In the genomic region with DNA sequence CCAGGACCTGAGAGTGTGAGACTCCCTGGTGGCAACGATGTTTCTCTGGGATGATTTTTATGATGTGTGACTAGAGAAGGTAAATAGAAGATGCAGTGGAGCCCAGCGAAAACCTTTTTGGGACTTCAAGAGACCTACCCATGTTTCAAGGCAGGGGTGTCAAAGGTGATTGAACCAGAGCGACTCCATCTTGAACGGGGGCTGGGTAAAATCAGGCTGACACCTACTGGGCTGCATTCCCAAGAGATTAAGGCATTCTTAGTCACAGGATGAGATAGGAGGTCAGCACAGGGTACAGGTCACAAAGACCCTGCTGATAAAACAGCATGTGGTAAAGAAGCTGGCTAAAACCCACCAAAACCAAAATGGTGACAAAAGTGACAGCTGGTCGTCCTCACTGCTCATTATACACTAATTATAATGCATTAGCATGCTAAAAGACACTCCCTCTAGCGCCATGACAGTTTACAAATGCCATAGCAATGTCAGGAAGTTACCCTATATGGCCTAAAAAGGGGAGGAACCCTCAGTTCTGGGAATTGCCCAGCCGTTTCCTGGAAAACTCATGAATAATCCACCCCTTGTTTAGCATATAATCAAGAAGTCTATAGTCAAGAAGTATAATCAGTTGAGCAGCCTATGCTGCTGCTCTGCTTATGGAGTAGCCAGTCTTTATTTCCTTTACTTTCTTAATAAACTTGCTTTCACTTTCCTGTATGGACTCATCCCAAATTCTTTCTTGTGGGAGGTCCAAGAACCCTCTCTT, we compare ENCODE assay signal across 23 cellular contexts.
DNase-seq lines count a peak whose midpoint lies in the region; ATAC-seq and TF ChIP-seq lines count a peak whose summit lies in the region.
"Had no signal": no experiment of that assay in that cellular context is flagged by ENCODE, and none has a peak within 500 bp of the region (broad histone marks: within the 10 kb centered on the region; RNA-seq: fewer than 3 reads in every experiment).

No MANE protein-coding gene starts in this region.

- H3K27ac Mint-ChIP-seq in nephron progenitor cell: peak overlapping the region; percentile 45
- no peak overlapping the region for H3K27ac Mint-ChIP-seq in Calu3 (ENCODE audit: unreplicated experiment)
- no peak overlapping the region for H3K27ac Mint-ChIP-seq in activated CD4-positive, alpha-beta memory T cell treated with anti-CD3 and anti-CD28 coated beads, Interleukin-2, amount 10 ng/mL, durations not matched to agents 7 days and 5 days
- H3K27ac Mint-ChIP-seq in activated naive CD4-positive, alpha-beta T cell treated with anti-CD3 and anti-CD28 coated beads for 36 hours: no peak overlapping the region
- H3K27ac Mint-ChIP-seq: T-helper 1 cell treated with Interleukin-12 subunit alpha and Interleukin-12 subunit beta and Interleukin-4 antibody, amounts not matched to agents 30 μg/mL and 1 μg/mL, for 36 hours had no signal

- intact Hi-C loops in A673 (cut with micrococcal nuclease; ENCODE audit: unreplicated experiment) (no loop called here), dorsolateral prefrontal cortex (cut with DNase I) (loop anchor here in 1 of 2 donors (10.0 kb wide), 1 partner anchor 356 kb away; no protein-coding TSS in a partner anchor), Calu3 (cut with micrococcal nuclease; ENCODE audit: unreplicated experiment) (no loop called here)
- intact Hi-C loops in activated naive CD4-positive, alpha-beta T cell treated with anti-CD3 and anti-CD28 coated beads for 36 hours (cut with micrococcal nuclease): no loop called here

- no peak for ATAC-seq in GM19452 (IDR thresholded peaks at IDR 0.05; ENCODE audit: unreplicated experiment)
- ATAC-seq: activated T-cell treated with anti-CD3 and anti-CD28 coated beads, Interleukin-2, amount 50 U/mL, for 4 hours had no signal

- H3K9me3 Mint-ChIP-seq in nephron progenitor cell (no peaks in the 10 kb centered on the region), Calu3 (ENCODE audit: low read depth, unreplicated experiment) (peaks cover 6% of the 10 kb centered on the region)
- no peaks in the 10 kb centered on the region for H3K9me3 Mint-ChIP-seq in activated CD4-positive, alpha-beta memory T cell treated with anti-CD3 and anti-CD28 coated beads, Interleukin-2, amount 10 ng/mL, durations not matched to agents 7 days and 5 days
- H3K9me3 Mint-ChIP-seq in activated naive CD4-positive, alpha-beta T cell treated with anti-CD3 and anti-CD28 coated beads for 36 hours: no peaks in the 10 kb centered on the region
- H3K9me3 Mint-ChIP-seq: T-helper 1 cell treated with Interleukin-12 subunit alpha and Interleukin-12 subunit beta and Interleukin-4 antibody, amounts not matched to agents 30 μg/mL and 1 μg/mL, for 36 hours had no signal

- peaks cover 31% of the 10 kb centered on the region for H3K4me1 ChIP-seq in A673 (ENCODE audit: insufficient read depth, low read length, poor library complexity, severe bottlenecking)

- POLR2A ChIA-PET in A673 (lab: Charles Lee; ENCODE audit: low non-redundant PET): no interaction called here
- POLR2A ChIA-PET in activated CD4-positive, alpha-beta memory T cell treated with anti-CD3 and anti-CD28 coated beads, Interleukin-2, amount 10 ng/mL, durations not matched to agents 7 days and 5 days (lab: Charles Lee): no interaction called here

- no peak overlapping the region for H3K4me3 Mint-ChIP-seq in nephron progenitor cell
- no peak overlapping the region for H3K4me3 Mint-ChIP-seq in Calu3 (ENCODE audit: low read depth, unreplicated experiment)
- no peak overlapping the region for H3K4me3 Mint-ChIP-seq in activated CD4-positive, alpha-beta memory T cell treated with anti-CD3 and anti-CD28 coated beads, Interleukin-2, amount 10 ng/mL, durations not matched to agents 7 days and 5 days
- H3K4me3 Mint-ChIP-seq in activated naive CD4-positive, alpha-beta T cell treated with anti-CD3 and anti-CD28 coated beads for 36 hours: no peak overlapping the region
- H3K4me3 Mint-ChIP-seq: activated T-cell treated with anti-CD3 and anti-CD28 coated beads, Interleukin-2, amount 50 U/mL, for 4 hours; T-helper 1 cell treated with Interleukin-12 subunit alpha and Interleukin-12 subunit beta and Interleukin-4 antibody, amounts not matched to agents 30 μg/mL and 1 μg/mL, for 36 hours had no signal

- H3K27ac ChIP-seq in A673 (ENCODE audit: low read depth, low read length, poor library complexity, severe bottlenecking): peak overlapping the region; percentile 69
- H3K27ac ChIP-seq in dorsolateral prefrontal cortex: peak overlapping the region in 38 of 59 donors; percentile 4 to 93 (median 66)
- H3K27ac ChIP-seq: C4-2B, ovary, sigmoid colon had no signal

- CTCF ChIA-PET in A673 (lab: Charles Lee) (no interaction called here), Calu3 (lab: Charles Lee) (no interaction called here)
- CTCF ChIA-PET in activated CD4-positive, alpha-beta memory T cell treated with anti-CD3 and anti-CD28 coated beads, Interleukin-2, amount 10 ng/mL, durations not matched to agents 7 days and 5 days (lab: Charles Lee): no interaction called here
- CTCF ChIA-PET in activated naive CD4-positive, alpha-beta T cell treated with anti-CD3 and anti-CD28 coated beads for 36 hours (lab: Charles Lee): no interaction called here

- H3K36me3 Mint-ChIP-seq in nephron progenitor cell (ENCODE audit: low read depth) (no peaks in the 10 kb centered on the region), Calu3 (ENCODE audit: insufficient read depth, unreplicated experiment) (no peaks in the 10 kb centered on the region)
- H3K36me3 Mint-ChIP-seq in activated CD4-positive, alpha-beta memory T cell treated with anti-CD3 and anti-CD28 coated beads, Interleukin-2, amount 10 ng/mL, durations not matched to agents 7 days and 5 days (ENCODE audit: low read depth): no peaks in the 10 kb centered on the region
- no peaks in the 10 kb centered on the region for H3K36me3 Mint-ChIP-seq in activated naive CD4-positive, alpha-beta T cell treated with anti-CD3 and anti-CD28 coated beads for 36 hours (ENCODE audit: low read depth)

- H3K27me3 ChIP-seq in A673 (replicated peaks; ENCODE audit: insufficient read depth, low read depth, low read length, poor library complexity) (no peaks in the 10 kb centered on the region), dorsolateral prefrontal cortex (no peaks in the 10 kb centered on the region)
- H3K27me3 ChIP-seq: ovary had no signal

- no peak for TF ChIP-seq CTCF in A673 (conservative IDR thresholded peaks at IDR 0.05; ENCODE audit: low read depth, low read length)
- no peak for TF ChIP-seq CTCF in dorsolateral prefrontal cortex (IDR thresholded peaks at IDR 0.05 in 54 of 56, conservative IDR thresholded peaks at IDR 0.05 in 2 of 56; ENCODE audit: low read depth in 1 of 56, partially characterized antibody in 56 of 56)
- TF ChIP-seq CTCF in nephron progenitor cell (IDR thresholded peaks at IDR 0.05): no peak
- no peak for TF ChIP-seq CTCF in Calu3 (IDR thresholded peaks at IDR 0.05; ENCODE audit: unreplicated experiment)

- no TSS peak for BruUV-seq in A673 (replicated peaks; lab: Mats Ljungman, UMichigan)
- BruUV-seq in Calu3 (replicated peaks; lab: Mats Ljungman, UMichigan): no TSS peak

- peaks cover 21% of the 10 kb centered on the region for H3K27me3 Mint-ChIP-seq in nephron progenitor cell (ENCODE audit: low read depth, poor library complexity)
- peaks cover 13% of the 10 kb centered on the region for H3K27me3 Mint-ChIP-seq in Calu3 (ENCODE audit: unreplicated experiment)
- peaks cover 10% of the 10 kb centered on the region for H3K27me3 Mint-ChIP-seq in activated CD4-positive, alpha-beta memory T cell treated with anti-CD3 and anti-CD28 coated beads, Interleukin-2, amount 10 ng/mL, durations not matched to agents 7 days and 5 days
- peaks cover 38% of the 10 kb centered on the region for H3K27me3 Mint-ChIP-seq in activated naive CD4-positive, alpha-beta T cell treated with anti-CD3 and anti-CD28 coated beads for 36 hours (ENCODE audit: low read depth)

- DNase-seq in A673 (ENCODE audit: low spot score) (peak; percentile 42), NAMALWA (ENCODE audit: low spot score) (peak; percentile 21), dorsolateral prefrontal cortex (no peak), nephron progenitor cell (no peak), Calu3 (no peak)
- no peak for DNase-seq in activated CD4-positive, alpha-beta memory T cell treated with anti-CD3 and anti-CD28 coated beads, Interleukin-2, amount 10 ng/mL, durations not matched to agents 7 days and 5 days
- DNase-seq in activated naive CD4-positive, alpha-beta T cell treated with anti-CD3 and anti-CD28 coated beads for 36 hours: no peak
- DNase-seq: ACHN; activated naive CD4-positive, alpha-beta T cell treated with anti-CD3 and anti-CD28 coated beads, Interleukin-2, amount 50 U/mL, for 16 hours; activated T-cell treated with anti-CD3 and anti-CD28 coated beads, Interleukin-2, amount 50 U/mL, for 4 hours; DMS 273 treated with DMSO at 0.1 percent for 48 hours; GDM1; NCI-H146; NCI-H2171 treated with DMSO at 0.1 percent for 48 hours; NCI-H526 treated with DMSO at 0.1 percent for 48 hours; SHP77 treated with DMSO at 0.1 percent for 48 hours; sigmoid colon; stimulated activated CD4-positive, alpha-beta T cell treated with anti-CD3 and anti-CD28 coated beads, Interleukin-1b, Interleukin-23, amount 100 ng/mL, for 48 hours; stimulated activated naive CD4-positive, alpha-beta T cell had no signal

- H3K4me1 Mint-ChIP-seq in nephron progenitor cell: peaks cover 53% of the 10 kb centered on the region
- H3K4me1 Mint-ChIP-seq in Calu3 (ENCODE audit: low read depth, unreplicated experiment): peaks cover 6% of the 10 kb centered on the region
- H3K4me1 Mint-ChIP-seq in activated CD4-positive, alpha-beta memory T cell treated with anti-CD3 and anti-CD28 coated beads, Interleukin-2, amount 10 ng/mL, durations not matched to agents 7 days and 5 days: no peaks in the 10 kb centered on the region
- H3K4me1 Mint-ChIP-seq in activated naive CD4-positive, alpha-beta T cell treated with anti-CD3 and anti-CD28 coated beads for 36 hours (ENCODE audit: low read depth): no peaks in the 10 kb centered on the region

- H3K4me3 ChIP-seq in A673 (ENCODE audit: low read depth, low read length, poor library complexity, severe bottlenecking) (no peak overlapping the region), dorsolateral prefrontal cortex (no peak overlapping the region)
- H3K4me3 ChIP-seq: ovary, sigmoid colon had no signal

- no peaks in the 10 kb centered on the region for H3K36me3 ChIP-seq in A673 (ENCODE audit: insufficient read depth, low read length, poor library complexity, severe bottlenecking)
- H3K36me3 ChIP-seq: ovary, sigmoid colon had no signal

- no peaks in the 10 kb centered on the region for H3K9me3 ChIP-seq in A673 (ENCODE audit: low read depth, low read length, poor library complexity, severe bottlenecking)
- H3K9me3 ChIP-seq: ovary, sigmoid colon had no signal

Comparison
In these comparisons a context has a peak if more than half of its experiments do, and no peak if none do; other contexts are left out.
1. DNase-seq: peak in A673 (single experiment) and NAMALWA (single experiment); none in dorsolateral prefrontal cortex (0 of 10), nephron progenitor cell (single experiment), Calu3 (single experiment), activated CD4-positive, alpha-beta memory T cell treated with anti-CD3 and anti-CD28 coated beads, Interleukin-2, amount 10 ng/mL, durations not matched to agents 7 days and 5 days (single experiment) and activated naive CD4-positive, alpha-beta T cell treated with anti-CD3 and anti-CD28 coated beads for 36 hours (single experiment).